In genomic region chr3:38119802-38120689, GRCh38 we compare ENCODE assay signal across 2 cellular contexts.
TF ChIP-seq lines count a peak whose summit lies in the region.

No MANE protein-coding gene starts in this region.

TF ChIP-seq in HepG2, 621 proteins besides CTCF, POLR2A, EP300 and RAD21:
- TF ChIP-seq ZFP91 (CRISPR knock-in tag; IDR thresholded peaks at IDR 0.05; ENCODE audit: borderline replicate concordance) (peak; percentile 15; the same call in 1 of the 2 replicates), MAF1 (CRISPR knock-in tag; IDR thresholded peaks at IDR 0.05; ENCODE audit: borderline replicate concordance) (no peak), RBM22 (optimal IDR thresholded peaks at IDR 0.05; ENCODE audit: low read length) (peak; percentile 61), ZNF687 (CRISPR knock-in tag; IDR thresholded peaks at IDR 0.05) (peak; percentile 41; the same call in 1 of the 2 replicates), ZNF431 (CRISPR knock-in tag; IDR thresholded peaks at IDR 0.05; ENCODE audit: borderline replicate concordance, low read depth) (0 out of 2 replicates have a peak, but pooled peaks have one; percentile 28), PAF1 (CRISPR knock-in tag; IDR thresholded peaks at IDR 0.05) (0 out of 2 replicates have a peak, but pooled peaks have one; percentile 89), ZNF460 (CRISPR knock-in tag; IDR thresholded peaks at IDR 0.05; ENCODE audit: borderline replicate concordance) (no peak), AGO2 (optimal IDR thresholded peaks at IDR 0.05; ENCODE audit: low read depth, low read length) (peak; percentile 40), AHDC1 (CRISPR knock-in tag; IDR thresholded peaks at IDR 0.05; ENCODE audit: borderline replicate concordance) (no peak), NRL (CRISPR knock-in tag; IDR thresholded peaks at IDR 0.05; ENCODE audit: borderline replicate concordance) (peak; percentile 65; the same call in 1 of the 2 replicates), POLR2G (IDR thresholded peaks at IDR 0.05; ENCODE audit: low read depth, low read length) (0 out of 2 replicates have a peak, but pooled peaks have one; percentile 11), POLR2AphosphoS5 (IDR thresholded peaks at IDR 0.05; ENCODE audit: low read depth, low read length) (0 out of 2 replicates have a peak, but pooled peaks have one; percentile 22)

TF ChIP-seq in SK-N-SH, 30 proteins besides CTCF, POLR2A, EP300 and RAD21:
- TF ChIP-seq RCOR1 (IDR thresholded peaks at IDR 0.05; ENCODE audit: low read length): no peak
